Comparison of ENCODE assay signal across 14 cellular contexts in the genomic region with DNA sequence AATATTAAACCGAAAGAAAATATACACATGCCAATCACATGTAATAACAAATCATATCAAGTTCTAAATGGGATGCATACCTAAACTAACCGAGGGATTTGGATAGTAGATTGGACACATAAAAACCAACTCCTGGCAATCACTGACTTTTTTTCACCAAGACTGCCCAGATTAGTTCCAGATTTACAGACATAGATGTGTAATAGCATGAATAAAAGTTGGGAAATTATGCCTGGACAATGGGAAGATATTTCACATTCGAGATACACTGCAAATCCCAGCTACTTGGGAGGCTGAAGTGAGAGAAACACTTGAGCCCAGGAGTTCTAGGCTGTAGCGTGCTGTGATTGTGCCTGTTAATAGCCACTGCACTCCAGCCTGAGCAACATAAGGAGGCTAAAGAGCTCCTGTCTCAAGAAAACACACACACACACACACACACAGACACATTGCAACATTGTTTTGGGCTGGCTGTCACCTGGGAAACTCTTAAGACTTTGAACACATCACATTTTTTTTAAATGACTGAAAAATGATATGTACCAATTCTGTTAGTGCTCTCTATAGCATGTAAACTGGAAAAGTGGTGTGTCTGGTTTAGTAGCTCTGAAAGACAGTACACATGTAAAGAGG. TPM values are rescaled to one million over a fixed set of nuclear protein-coding genes. Genes with fewer than 3 reads are reported as not detected.
"Had no signal": no experiment of that assay in that cellular context is flagged by ENCODE, and none has a peak within 500 bp of the region (broad histone marks: within the 10 kb centered on the region; RNA-seq: fewer than 3 reads in every experiment).

No MANE protein-coding gene starts in this region.

- H3K36me3 Mint-ChIP-seq: activated naive CD8-positive, alpha-beta T cell treated with anti-CD3 and anti-CD28 coated beads, Interleukin-2, amount 10 ng/mL, durations not matched to agents 7 days and 5 days had no signal

- H3K4me3 Mint-ChIP-seq: activated CD4-positive, alpha-beta T cell treated with anti-CD3 and anti-CD28 coated beads, Interleukin-2, amount 10 ng/mL, durations not matched to agents 7 days and 5 days; activated CD8-positive, alpha-beta T cell treated with anti-CD3 and anti-CD28 coated beads, Interleukin-2, amount 10 ng/mL, durations not matched to agents 7 days and 5 days; activated naive CD8-positive, alpha-beta T cell treated with anti-CD3 and anti-CD28 coated beads, Interleukin-2, amount 10 ng/mL, durations not matched to agents 7 days and 5 days; activated T-cell treated with anti-CD3 and anti-CD28 coated beads, Interleukin-2, amount 50 U/mL, for 24 hours; endodermal cell; nephron had no signal

- H3K4me1 Mint-ChIP-seq: activated CD4-positive, alpha-beta T cell treated with anti-CD3 and anti-CD28 coated beads, Interleukin-2, amount 10 ng/mL, durations not matched to agents 7 days and 5 days; nephron had no signal

- H3K27me3 Mint-ChIP-seq: activated CD4-positive, alpha-beta T cell treated with anti-CD3 and anti-CD28 coated beads, Interleukin-2, amount 10 ng/mL, durations not matched to agents 7 days and 5 days had no signal

- ATAC-seq: activated CD4-positive, CD25-positive, alpha-beta regulatory T cell treated with anti-CD3 and anti-CD28 coated beads, Interleukin-2, amount 50 U/mL, for 24 hours; activated CD8-positive, alpha-beta T cell treated with anti-CD3 and anti-CD28 coated beads, Interleukin-2, amount 10 ng/mL, durations not matched to agents 7 days and 5 days had no signal

- H3K27ac Mint-ChIP-seq: activated CD4-positive, alpha-beta T cell treated with anti-CD3 and anti-CD28 coated beads, Interleukin-2, amount 10 ng/mL, durations not matched to agents 7 days and 5 days; activated CD8-positive, alpha-beta T cell treated with anti-CD3 and anti-CD28 coated beads, Interleukin-2, amount 10 ng/mL, durations not matched to agents 7 days and 5 days; activated naive CD8-positive, alpha-beta T cell treated with anti-CD3 and anti-CD28 coated beads, Interleukin-2, amount 10 ng/mL, durations not matched to agents 7 days and 5 days; activated T-cell treated with anti-CD3 and anti-CD28 coated beads, Interleukin-2, amount 50 U/mL, for 24 hours; activated T-helper 2 cell treated with anti-CD3 and anti-CD28 coated beads, Interferon-gamma antibody, Interleukin-2, Interleukin-4, amounts not matched to agents 10 μg/mL and 5 μg/mL and 100 μg/mL, durations not matched to agents 14 hours and 24 hours and 36 hours; endodermal cell; nephron had no signal

- H3K9me3 Mint-ChIP-seq: activated CD4-positive, alpha-beta T cell treated with anti-CD3 and anti-CD28 coated beads, Interleukin-2, amount 10 ng/mL, durations not matched to agents 7 days and 5 days; activated naive CD8-positive, alpha-beta T cell treated with anti-CD3 and anti-CD28 coated beads, Interleukin-2, amount 10 ng/mL, durations not matched to agents 7 days and 5 days; activated T-cell treated with anti-CD3 and anti-CD28 coated beads, Interleukin-2, amount 50 U/mL, for 24 hours; activated T-helper 2 cell treated with anti-CD3 and anti-CD28 coated beads, Interferon-gamma antibody, Interleukin-2, Interleukin-4, amounts not matched to agents 10 μg/mL and 5 μg/mL and 100 μg/mL, durations not matched to agents 14 hours and 24 hours and 36 hours; nephron had no signal

- DNase-seq: activated CD4-positive, alpha-beta T cell treated with anti-CD3 and anti-CD28 coated beads, Interleukin-2, amount 10 ng/mL, durations not matched to agents 7 days and 5 days; activated CD8-positive, alpha-beta T cell treated with anti-CD3 and anti-CD28 coated beads, Interleukin-2, amount 10 ng/mL, durations not matched to agents 7 days and 5 days; activated naive CD4-positive, alpha-beta T cell treated with Interleukin-2 at 50 U/mL for 16 hours; activated naive CD8-positive, alpha-beta T cell treated with anti-CD3 and anti-CD28 coated beads, Interleukin-2, amount 10 ng/mL, durations not matched to agents 7 days and 5 days; activated T-cell treated with anti-CD3 and anti-CD28 coated beads, Interleukin-2, amount 50 U/mL, for 24 hours; caudate nucleus; midbrain; posterior cingulate gyrus; stimulated activated CD8-positive, alpha-beta memory T cell treated with anti-CD3 and anti-CD28 coated beads, Interleukin-4, amount 100 ng/mL, for 48 hours; stimulated activated naive CD4-positive, alpha-beta T cell had no signal

RNA-seq across cellular contexts. Expression of a gene that starts 5.7 kb away (rescaled TPM):
- total RNA-seq: activated CD8-positive, alpha-beta T cell treated with anti-CD3 and anti-CD28 coated beads, Interleukin-2, amount 10 ng/mL, durations not matched to agents 7 days and 5 days; activated T-helper 2 cell treated with anti-CD3 and anti-CD28 coated beads, Interferon-gamma antibody, Interleukin-2, Interleukin-4, amounts not matched to agents 10 μg/mL and 5 μg/mL and 100 μg/mL, durations not matched to agents 14 hours and 24 hours and 36 hours had no signal
